Comparison of ENCODE assay signal across 39 cellular contexts in the genomic region with DNA sequence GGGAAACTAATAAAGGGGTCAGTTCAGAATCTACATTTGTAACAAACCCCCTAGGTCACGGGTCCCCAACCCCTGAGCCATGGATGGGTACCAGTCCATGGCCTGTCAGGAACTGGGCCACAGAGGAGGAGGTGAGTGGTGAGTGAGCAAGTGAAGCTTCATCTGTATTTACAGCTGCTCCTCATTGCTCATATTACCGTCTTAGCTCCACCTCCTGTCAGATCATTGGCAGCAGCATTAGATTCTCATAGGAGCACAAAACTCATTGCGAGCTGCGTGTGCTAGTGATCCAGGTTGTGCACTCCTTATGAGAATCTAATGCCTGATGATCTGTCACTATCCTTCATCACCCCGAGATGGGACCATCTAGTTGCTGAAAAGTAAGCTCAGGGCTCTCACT.
"Had no signal": no experiment of that assay in that cellular context is flagged by ENCODE, and none has a peak within 500 bp of the region (broad histone marks: within the 10 kb centered on the region; RNA-seq: fewer than 3 reads in every experiment).

No MANE protein-coding gene starts in this region.

- H3K27me3 Mint-ChIP-seq: activated naive CD8-positive, alpha-beta T cell treated with anti-CD3 and anti-CD28 coated beads for 36 hours had no signal

- H3K9me3 ChIP-seq: adrenal gland, ascending aorta had no signal

- H3K9me3 Mint-ChIP-seq: activated B cell treated with CpG ODN at 0.5 μM for 24 hours; activated CD4-positive, alpha-beta memory T cell treated with anti-CD3 and anti-CD28 coated beads for 36 hours; activated CD4-positive, alpha-beta T cell treated with anti-CD3 and anti-CD28 coated beads, Interleukin-2, amount 10 ng/mL, durations not matched to agents 24 days and 14 days; activated CD8-positive, alpha-beta T cell treated with anti-CD3 and anti-CD28 coated beads for 36 hours; activated naive CD4-positive, alpha-beta T cell treated with anti-CD3 and anti-CD28 coated beads for 36 hours; activated naive CD4-positive, alpha-beta T cell treated with anti-CD3 and anti-CD28 coated beads, Interleukin-2, amount 50 U/mL, for 72 hours; activated naive CD8-positive, alpha-beta T cell treated with anti-CD3 and anti-CD28 coated beads for 36 hours; activated T-cell treated with anti-CD3 and anti-CD28 coated beads, Interleukin-2, amount 50 U/mL, for 4 hours; activated T-cell treated with anti-CD3 and anti-CD28 coated beads, Interleukin-2, amount 50 U/mL, for 72 hours; activated T-helper 1 cell treated with anti-CD3 and anti-CD28 coated beads, Interleukin-12 subunit alpha, Interleukin-12 subunit beta, Interleukin-2, Interleukin-4 antibody, amounts not matched to agents 30 ng/mL and 10 ng/mL and 1 ng/mL, durations not matched to agents 14 hours and 24 hours and 36 hours; activated T-helper 17 cell treated with anti-CD3 and anti-CD28 coated beads, Interleukin-2, amount 50 U/mL, for 72 hours; central memory CD8-positive, alpha-beta T cell; T-helper 1 cell treated with Interleukin-12 subunit alpha and Interleukin-12 subunit beta and Interleukin-4 antibody, amounts not matched to agents 30 μg/mL and 1 μg/mL, for 36 hours; T-helper 2 cell treated with Interferon-gamma antibody and Interleukin-4, amounts not matched to agents 5 μg/mL and 100 μg/mL, for 36 hours had no signal

- ATAC-seq: activated CD8-positive, alpha-beta T cell treated with anti-CD3 and anti-CD28 coated beads for 36 hours; activated naive CD4-positive, alpha-beta T cell treated with anti-CD3 and anti-CD28 coated beads, Interleukin-2, amount 50 U/mL, for 72 hours; activated T-cell treated with anti-CD3 and anti-CD28 coated beads, Interleukin-2, amount 50 U/mL, for 4 hours; activated T-cell treated with anti-CD3 and anti-CD28 coated beads, Interleukin-2, amount 50 U/mL, for 72 hours; activated T-helper 17 cell treated with anti-CD3 and anti-CD28 coated beads, Interleukin-2, amount 50 U/mL, for 72 hours had no signal

- FAIRE-seq: bronchial epithelial cell, TTC549 had no signal

- H3K4me1 ChIP-seq: adrenal gland had no signal

- H3K36me3 ChIP-seq: adrenal gland, ascending aorta, cardiac muscle cell had no signal

- DNase-seq: activated B cell treated with CpG ODN at 0.5 μM for 24 hours; activated CD4-positive, alpha-beta memory T cell treated with anti-CD3 and anti-CD28 coated beads for 36 hours; activated CD4-positive, alpha-beta T cell treated with anti-CD3 and anti-CD28 coated beads for 4 hours; activated CD4-positive, alpha-beta T cell treated with anti-CD3 and anti-CD28 coated beads, Interleukin-2, amount 10 ng/mL, durations not matched to agents 24 days and 14 days; activated CD4-positive, alpha-beta T cell treated with anti-CD3 and anti-CD28 coated beads, Interleukin-2, amount 50 U/mL, for 1 hour; activated CD4-positive, alpha-beta T cell treated with anti-CD3 and anti-CD28 coated beads, Interleukin-2, amount 50 U/mL, for 4 hours; activated CD4-positive, CD25-positive, alpha-beta regulatory T cell treated with anti-CD3 and anti-CD28 coated beads, Interleukin-2, amount 50 U/mL, for 72 hours; activated CD8-positive, alpha-beta memory T cell treated with anti-CD3 and anti-CD28 coated beads, Interleukin-2, amount 50 U/mL, for 4 hours; activated CD8-positive, alpha-beta T cell treated with anti-CD3 and anti-CD28 coated beads for 36 hours; activated effector memory CD4-positive, alpha-beta T cell treated with anti-CD3 and anti-CD28 coated beads, Interleukin-2, amount 50 U/mL, for 16 hours; activated gamma-delta T cell treated with Interleukin-2 at 50 U/mL for 16 hours; activated naive CD4-positive, alpha-beta T cell; activated naive CD4-positive, alpha-beta T cell treated with anti-CD3 and anti-CD28 coated beads for 36 hours; activated naive CD4-positive, alpha-beta T cell treated with anti-CD3 and anti-CD28 coated beads, Interleukin-2, amount 50 U/mL, for 16 hours; activated naive CD8-positive, alpha-beta T cell treated with anti-CD3 and anti-CD28 coated beads for 36 hours; activated T-cell treated with anti-CD3 and anti-CD28 coated beads for 4 hours; activated T-cell treated with anti-CD3 and anti-CD28 coated beads, Interleukin-2, amount 50 U/mL, for 1 hour; activated T-cell treated with anti-CD3 and anti-CD28 coated beads, Interleukin-2, amount 50 U/mL, for 4 hours; activated T-cell treated with anti-CD3 and anti-CD28 coated beads, Interleukin-2, amount 50 U/mL, for 72 hours; adrenal gland; amniotic stem cell; anterior cingulate cortex; caudate nucleus; cerebellar nuclear complex; T-helper 1 cell; T-helper 2 cell; T-helper 9 cell had no signal

- H3K27me3 ChIP-seq: adrenal gland, ascending aorta, cardiac muscle cell had no signal

- H3K4me3 Mint-ChIP-seq: activated B cell treated with CpG ODN at 0.5 μM for 24 hours; activated CD4-positive, alpha-beta memory T cell treated with anti-CD3 and anti-CD28 coated beads for 36 hours; activated CD4-positive, alpha-beta T cell treated with anti-CD3 and anti-CD28 coated beads, Interleukin-2, amount 10 ng/mL, durations not matched to agents 24 days and 14 days; activated CD8-positive, alpha-beta T cell treated with anti-CD3 and anti-CD28 coated beads for 36 hours; activated naive CD4-positive, alpha-beta T cell treated with anti-CD3 and anti-CD28 coated beads for 36 hours; activated naive CD8-positive, alpha-beta T cell treated with anti-CD3 and anti-CD28 coated beads for 36 hours; activated T-cell treated with anti-CD3 and anti-CD28 coated beads, Interleukin-2, amount 50 U/mL, for 72 hours; activated T-helper 1 cell treated with anti-CD3 and anti-CD28 coated beads, Interleukin-12 subunit alpha, Interleukin-12 subunit beta, Interleukin-2, Interleukin-4 antibody, amounts not matched to agents 30 ng/mL and 10 ng/mL and 1 ng/mL, durations not matched to agents 14 hours and 24 hours and 36 hours; activated T-helper 17 cell treated with anti-CD3 and anti-CD28 coated beads, Interleukin-2, amount 50 U/mL, for 72 hours; brain; central memory CD8-positive, alpha-beta T cell; T-helper 1 cell treated with Interleukin-12 subunit alpha and Interleukin-12 subunit beta and Interleukin-4 antibody, amounts not matched to agents 30 μg/mL and 1 μg/mL, for 36 hours; T-helper 2 cell treated with Interferon-gamma antibody and Interleukin-4, amounts not matched to agents 5 μg/mL and 100 μg/mL, for 36 hours had no signal

- H3K27ac Mint-ChIP-seq: activated B cell treated with CpG ODN at 0.5 μM for 24 hours; activated CD4-positive, alpha-beta memory T cell treated with anti-CD3 and anti-CD28 coated beads for 36 hours; activated CD4-positive, alpha-beta T cell treated with anti-CD3 and anti-CD28 coated beads, Interleukin-2, amount 10 ng/mL, durations not matched to agents 24 days and 14 days; activated CD8-positive, alpha-beta T cell treated with anti-CD3 and anti-CD28 coated beads for 36 hours; activated naive CD4-positive, alpha-beta T cell treated with anti-CD3 and anti-CD28 coated beads for 36 hours; activated naive CD4-positive, alpha-beta T cell treated with anti-CD3 and anti-CD28 coated beads, Interleukin-2, amount 50 U/mL, for 72 hours; activated naive CD8-positive, alpha-beta T cell treated with anti-CD3 and anti-CD28 coated beads for 36 hours; activated T-cell treated with anti-CD3 and anti-CD28 coated beads, Interleukin-2, amount 50 U/mL, for 72 hours; activated T-helper 1 cell treated with anti-CD3 and anti-CD28 coated beads, Interleukin-12 subunit alpha, Interleukin-12 subunit beta, Interleukin-2, Interleukin-4 antibody, amounts not matched to agents 30 ng/mL and 10 ng/mL and 1 ng/mL, durations not matched to agents 14 hours and 24 hours and 36 hours; activated T-helper 17 cell treated with anti-CD3 and anti-CD28 coated beads, Interleukin-2, amount 50 U/mL, for 72 hours; brain; T-helper 1 cell treated with Interleukin-12 subunit alpha and Interleukin-12 subunit beta and Interleukin-4 antibody, amounts not matched to agents 30 μg/mL and 1 μg/mL, for 36 hours; T-helper 2 cell treated with Interferon-gamma antibody and Interleukin-4, amounts not matched to agents 5 μg/mL and 100 μg/mL, for 36 hours had no signal

- H3K27ac ChIP-seq: adrenal gland, ascending aorta, cardiac muscle cell, VCaP had no signal

- H3K36me3 Mint-ChIP-seq: activated CD4-positive, alpha-beta memory T cell treated with anti-CD3 and anti-CD28 coated beads for 36 hours; activated naive CD4-positive, alpha-beta T cell treated with anti-CD3 and anti-CD28 coated beads, Interleukin-2, amount 50 U/mL, for 72 hours; activated naive CD8-positive, alpha-beta T cell treated with anti-CD3 and anti-CD28 coated beads for 36 hours; brain had no signal

- H3K4me3 ChIP-seq: adrenal gland, ascending aorta, cardiac muscle cell had no signal
